In genomic region chr20:57145089-57145631, GRCh38 we compare ENCODE assay signal across 33 cellular contexts.
"Had no signal": no experiment of that assay in that cellular context is flagged by ENCODE, and none has a peak within 500 bp of the region (broad histone marks: within the 10 kb centered on the region; RNA-seq: fewer than 3 reads in every experiment).

No MANE protein-coding gene starts in this region.

- H3K4me3 ChIP-seq: adrenal gland, body of pancreas, cardiac muscle cell, coronary artery, dorsolateral prefrontal cortex had no signal

- DNase-seq: activated B cell treated with CpG ODN at 0.5 μM for 24 hours; activated CD4-positive, alpha-beta T cell treated with anti-CD3 and anti-CD28 coated beads for 48 hours; activated CD4-positive, alpha-beta T cell treated with anti-CD3 and anti-CD28 coated beads, Interleukin-2, amount 50 U/mL, for 1 hour; activated CD4-positive, alpha-beta T cell treated with anti-CD3 and anti-CD28 coated beads, Interleukin-2, amount 50 U/mL, for 48 hours; activated CD8-positive, alpha-beta memory T cell treated with anti-CD3 and anti-CD28 coated beads for 24 hours; activated CD8-positive, alpha-beta T cell treated with anti-CD3 and anti-CD28 coated beads for 36 hours; activated effector memory CD4-positive, alpha-beta T cell treated with anti-CD3 and anti-CD28 coated beads, Interleukin-2, amount 50 U/mL, for 16 hours; activated naive CD4-positive, alpha-beta T cell treated with anti-CD3 and anti-CD28 coated beads for 36 hours; activated naive CD8-positive, alpha-beta T cell treated with anti-CD3 and anti-CD28 coated beads for 36 hours; activated naive CD8-positive, alpha-beta T cell treated with anti-CD3 and anti-CD28 coated beads, Interleukin-2, amount 50 U/mL, for 24 hours; activated T-cell treated with anti-CD3 and anti-CD28 coated beads, Interleukin-2, amount 50 U/mL, for 4 hours; adrenal gland; amygdala; body of pancreas; central memory CD4-positive, alpha-beta T cell; dorsolateral prefrontal cortex; effector memory CD4-positive, alpha-beta T cell; endodermal cell; foreskin fibroblast; glutamatergic neuron; T-helper 1 cell; T-helper 17 cell; T1000; WERI-Rb-1 had no signal

- H3K27me3 ChIP-seq: body of pancreas, cardiac muscle cell had no signal

- H3K9me3 Mint-ChIP-seq: activated CD8-positive, alpha-beta T cell treated with anti-CD3 and anti-CD28 coated beads for 36 hours; activated naive CD4-positive, alpha-beta T cell treated with anti-CD3 and anti-CD28 coated beads for 36 hours; activated T-helper 2 cell treated with anti-CD3 and anti-CD28 coated beads, Interferon-gamma antibody, Interleukin-2, Interleukin-4, amounts not matched to agents 10 μg/mL and 5 μg/mL and 100 μg/mL, durations not matched to agents 14 hours and 24 hours and 36 hours; dendritic cell treated with granulocyte-macrophage colony-stimulating factor and Interleukin-4, amounts not matched to agents 40 ng/mL and 50 ng/mL, for 4 days; endodermal cell had no signal

- H3K27ac ChIP-seq: adrenal gland, body of pancreas, cardiac muscle cell, coronary artery, dorsolateral prefrontal cortex, WERI-Rb-1 had no signal

- ATAC-seq: activated CD4-positive, CD25-positive, alpha-beta regulatory T cell treated with anti-CD3 and anti-CD28 coated beads, Interleukin-2, amount 50 U/mL, for 24 hours; activated CD8-positive, alpha-beta T cell treated with anti-CD3 and anti-CD28 coated beads for 36 hours; activated naive CD8-positive, alpha-beta T cell treated with anti-CD3 and anti-CD28 coated beads, Interleukin-2, amount 50 U/mL, for 24 hours; activated T-cell treated with anti-CD3 and anti-CD28 coated beads, Interleukin-2, amount 50 U/mL, for 4 hours; body of pancreas; esophagus mucosa; T-helper 17 cell had no signal

- H3K36me3 ChIP-seq: adrenal gland, cardiac muscle cell, WERI-Rb-1 had no signal

- H3K27ac Mint-ChIP-seq: activated B cell treated with CpG ODN at 0.5 μM for 24 hours; activated CD8-positive, alpha-beta T cell treated with anti-CD3 and anti-CD28 coated beads for 36 hours; activated naive CD4-positive, alpha-beta T cell treated with anti-CD3 and anti-CD28 coated beads for 36 hours; activated naive CD4-positive, alpha-beta T cell treated with anti-CD3 and anti-CD28 coated beads, Interleukin-2, amount 50 U/mL, for 24 hours; activated naive CD8-positive, alpha-beta T cell treated with anti-CD3 and anti-CD28 coated beads for 36 hours; activated naive CD8-positive, alpha-beta T cell treated with anti-CD3 and anti-CD28 coated beads, Interleukin-2, amount 50 U/mL, for 24 hours; activated T-helper 2 cell treated with anti-CD3 and anti-CD28 coated beads, Interferon-gamma antibody, Interleukin-2, Interleukin-4, amounts not matched to agents 10 μg/mL and 5 μg/mL and 100 μg/mL, durations not matched to agents 14 hours and 24 hours and 36 hours; dendritic cell treated with granulocyte-macrophage colony-stimulating factor and Interleukin-4, amounts not matched to agents 40 ng/mL and 50 ng/mL, for 4 days; endodermal cell; T-helper 17 cell; T-helper 2 cell treated with Interferon-gamma antibody and Interleukin-4, amounts not matched to agents 5 μg/mL and 100 μg/mL, for 36 hours had no signal

- FAIRE-seq: frontal cortex had no signal

- H3K4me1 Mint-ChIP-seq: activated B cell treated with CpG ODN at 0.5 μM for 24 hours; activated naive CD4-positive, alpha-beta T cell treated with anti-CD3 and anti-CD28 coated beads, Interleukin-2, amount 50 U/mL, for 24 hours; activated naive CD8-positive, alpha-beta T cell treated with anti-CD3 and anti-CD28 coated beads for 36 hours; activated naive CD8-positive, alpha-beta T cell treated with anti-CD3 and anti-CD28 coated beads, Interleukin-2, amount 50 U/mL, for 24 hours; T-helper 17 cell had no signal

- H3K4me1 ChIP-seq: adrenal gland, body of pancreas had no signal

- H3K36me3 Mint-ChIP-seq: activated naive CD4-positive, alpha-beta T cell treated with anti-CD3 and anti-CD28 coated beads, Interleukin-2, amount 50 U/mL, for 24 hours; activated naive CD8-positive, alpha-beta T cell treated with anti-CD3 and anti-CD28 coated beads for 36 hours had no signal

- H3K9me3 ChIP-seq: adrenal gland, body of pancreas had no signal

- H3K4me3 Mint-ChIP-seq: activated B cell treated with CpG ODN at 0.5 μM for 24 hours; activated CD8-positive, alpha-beta T cell treated with anti-CD3 and anti-CD28 coated beads for 36 hours; activated naive CD4-positive, alpha-beta T cell treated with anti-CD3 and anti-CD28 coated beads for 36 hours; activated naive CD4-positive, alpha-beta T cell treated with anti-CD3 and anti-CD28 coated beads, Interleukin-2, amount 50 U/mL, for 24 hours; activated naive CD8-positive, alpha-beta T cell treated with anti-CD3 and anti-CD28 coated beads for 36 hours; activated naive CD8-positive, alpha-beta T cell treated with anti-CD3 and anti-CD28 coated beads, Interleukin-2, amount 50 U/mL, for 24 hours; activated T-cell treated with anti-CD3 and anti-CD28 coated beads, Interleukin-2, amount 50 U/mL, for 4 hours; dendritic cell treated with granulocyte-macrophage colony-stimulating factor and Interleukin-4, amounts not matched to agents 40 ng/mL and 50 ng/mL, for 4 days; endodermal cell; T-helper 17 cell; T-helper 2 cell treated with Interferon-gamma antibody and Interleukin-4, amounts not matched to agents 5 μg/mL and 100 μg/mL, for 36 hours had no signal
